In genomic region chr2:64987001-64987962, GRCh38 we compare ENCODE assay signal across 8 cellular contexts. TPM values are rescaled to one million over a fixed set of nuclear protein-coding genes. Genes with fewer than 3 reads are reported as not detected.
DNase-seq lines count a peak whose midpoint lies in the region; ATAC-seq, FAIRE-seq and TF ChIP-seq lines count a peak whose summit lies in the region.

No MANE protein-coding gene starts in this region.

- no peaks in the 10 kb centered on the region for H3K27me3 ChIP-seq in OCI-LY1 (ENCODE audit: insufficient read depth, low read length)
- no peaks in the 10 kb centered on the region for H3K27me3 ChIP-seq in sigmoid colon
- no peaks in the 10 kb centered on the region for H3K27me3 ChIP-seq in Peyer's patch

- H3K9me3 ChIP-seq in OCI-LY1 (ENCODE audit: low read length) (no peaks in the 10 kb centered on the region), sigmoid colon (no peaks in the 10 kb centered on the region), Peyer's patch (no peaks in the 10 kb centered on the region)

- FAIRE-seq in GM12892 (lab: Jason Lieb, UNC): peak; percentile 88

- H3K4me1 Mint-ChIP-seq in effector memory CD8-positive, alpha-beta T cell (ENCODE audit: low read depth in 2 of 2): peaks cover 23 to 24% of the 10 kb centered on the region in 2 donors

- H3K4me1 ChIP-seq in OCI-LY1 (ENCODE audit: insufficient read depth, low read length, severe bottlenecking) (peaks cover 38% of the 10 kb centered on the region), sigmoid colon (peaks cover 0 to 32% (median 25%) of the 10 kb centered on the region in 4 donors), Peyer's patch (peaks cover 0 to 23% (median 5%) of the 10 kb centered on the region in 4 donors)

- in situ Hi-C loops in ACHN (cut with HindIII; ENCODE audit: low pct_ligation_motif_present, low pct_unique_long_range_greater_than_20kb, low sequenced_read_pairs): no loop called here

- peak overlapping the region; percentile 49 to 58 for H3K27ac Mint-ChIP-seq in effector memory CD8-positive, alpha-beta T cell

- H3K36me3 ChIP-seq in OCI-LY1 (ENCODE audit: insufficient read depth, low read length) (peaks cover 5% of the 10 kb centered on the region), sigmoid colon (no peaks in the 10 kb centered on the region), Peyer's patch (no peaks in the 10 kb centered on the region)

- H3K36me3 Mint-ChIP-seq in effector memory CD8-positive, alpha-beta T cell (ENCODE audit: insufficient read depth): peaks cover 6% of the 10 kb centered on the region

- H3K4me3 ChIP-seq in OCI-LY1 (ENCODE audit: low read depth, low read length, poor library complexity, severe bottlenecking): peak overlapping the region; percentile 98
- H3K4me3 ChIP-seq in sigmoid colon: peak overlapping the region; percentile 52 to 92 (median 82)
- peak overlapping the region in 1 of 4 donors; percentile 73 for H3K4me3 ChIP-seq in Peyer's patch

- no peaks in the 10 kb centered on the region for H3K9me3 Mint-ChIP-seq in effector memory CD8-positive, alpha-beta T cell

- H4K20me1 ChIP-seq in OCI-LY1 (ENCODE audit: insufficient read depth, low read length): no peaks in the 10 kb centered on the region

- peak overlapping the region; percentile 87 for H3K4me2 ChIP-seq in OCI-LY1 (ENCODE audit: low read length)

- WGBS in sigmoid colon, 2 donors: 50 to 60% methylated on average over 6 of the region's 6 CpGs

- no peaks in the 10 kb centered on the region for H3K9me2 ChIP-seq in OCI-LY1 (ENCODE audit: low read depth, low read length)

- intact Hi-C loops in sigmoid colon (cut with DNase I): loop anchor here (1.0 to 5.0 kb wide), 4 partner anchors 55 to 335 kb away; partner anchors contain the start of genes CEP68 and SERTAD2

- no peak for TF ChIP-seq CTCF in OCI-LY1 (IDR thresholded peaks at IDR 0.05; ENCODE audit: low read length)
- TF ChIP-seq CTCF in sigmoid colon (IDR thresholded peaks at IDR 0.05): no peak
- TF ChIP-seq CTCF in Peyer's patch (IDR thresholded peaks at IDR 0.05): no peak

- no peak for TF ChIP-seq EP300 in sigmoid colon (IDR thresholded peaks at IDR 0.05)

- peaks cover 25% of the 10 kb centered on the region for H3K79me2 ChIP-seq in OCI-LY1 (ENCODE audit: insufficient read depth, low read length)

- H3F3A ChIP-seq in OCI-LY1 (ENCODE audit: insufficient read depth, low read length): 0 out of 2 replicates have a peak, but pooled peaks cover 7% of the 10 kb centered on the region

- peak overlapping the region; percentile 46 for H3K27ac ChIP-seq in OCI-LY1 (ENCODE audit: low read depth, low read length, poor library complexity, severe bottlenecking)
- peak overlapping the region; percentile 92 to 100 (median 98) for H3K27ac ChIP-seq in sigmoid colon
- peak overlapping the region in 1 of 4 donors; percentile 97 for H3K27ac ChIP-seq in Peyer's patch

- peak overlapping the region; percentile 95; the same call in 1 of the 2 replicates for H3K9ac ChIP-seq in OCI-LY1 (ENCODE audit: low read length)

- no peak overlapping the region for H2AFZ ChIP-seq in OCI-LY1 (ENCODE audit: low read length)

- DNase-seq in ACHN (peak; percentile 40), GM12892 (ENCODE audit: insufficient read length) (no peak), sigmoid colon (no peak), COLO668 (lab: John Stamatoyannopoulos, UW; ENCODE audit: unreplicated experiment) (no peak), Peyer's patch (no peak), iPS-NIHi11 (ENCODE audit: low spot score) (no peak)
- DNase-seq in effector memory CD8-positive, alpha-beta T cell: no peak

- H3K4me3 Mint-ChIP-seq in effector memory CD8-positive, alpha-beta T cell: peak overlapping the region; percentile 89 to 92

- TF ChIP-seq POLR2A in GM12892 (IDR thresholded peaks at IDR 0.05; ENCODE audit: low read depth, low read length) (peak; percentile 44; the same call in 1 of the 2 replicates), sigmoid colon (IDR thresholded peaks at IDR 0.05) (no peak), Peyer's patch (IDR thresholded peaks at IDR 0.05) (no peak)

- H3K27me3 Mint-ChIP-seq in effector memory CD8-positive, alpha-beta T cell: no peaks in the 10 kb centered on the region

- ATAC-seq in effector memory CD8-positive, alpha-beta T cell (replicated peaks): no peak

RNA-seq across cellular contexts. Expression of gene SLC1A4, which starts 1.9 kb away (rescaled TPM):
- polyA plus RNA-seq in GM12892 (2012; ENCODE audit: missing spikeins): 17.6 TPM
- total RNA-seq in sigmoid colon (10 to 100 TPM in 1 of 4 donors, 1 to 10 TPM in 3; 5.0 to 11.4 (median 5.7) TPM), Peyer's patch (10 to 100 TPM in 1 of 4 donors, 1 to 10 TPM in 3; 2.7 to 12.4 (median 3.4) TPM)
- 10 to 100 TPM in 1 of 3 donors, 1 to 10 TPM in 1, under 1 TPM in 1; 0.60 to 13.4 (median 4.9) TPM for polyA plus RNA-seq in sigmoid colon
